26 cellular contexts compared by ENCODE assay signal in genomic region chr7:132202541-132202940, GRCh38.
"Had no signal": no experiment of that assay in that cellular context is flagged by ENCODE, and none has a peak within 500 bp of the region (broad histone marks: within the 10 kb centered on the region; RNA-seq: fewer than 3 reads in every experiment).

No MANE protein-coding gene starts in this region.

- H3K27ac ChIP-seq: heart right ventricle, hepatocyte, pancreas, right atrium auricular region, right lobe of liver, suprapubic skin, thoracic aorta, tibial artery, upper lobe of right lung, uterus had no signal

- ATAC-seq: heart right ventricle; mucosa of descending colon; naive thymus-derived CD4-positive, alpha-beta T cell; natural killer cell treated with Interleukin-12 subunit alpha and Interleukin-12 subunit beta and Interleukin-15 and Interleukin-18, amount 100 ng/mL, for 72 hours; pancreas; right lobe of liver; stimulated activated memory B cell treated with anti-CD40 and anti-IgM and Interleukin-4, amounts not matched to agents 10 μg/mL and 1 μg/mL and 100 μg/mL, for 72 hours; upper lobe of right lung had no signal

- H3K9me3 ChIP-seq: heart right ventricle, left ventricle myocardium inferior, mucosa of descending colon, pancreas, right atrium auricular region, right lobe of liver, suprapubic skin, thoracic aorta, tibial artery, upper lobe of right lung, uterus had no signal

- H3K27ac Mint-ChIP-seq: naive thymus-derived CD4-positive, alpha-beta T cell; natural killer cell treated with Interleukin-12 subunit alpha and Interleukin-12 subunit beta and Interleukin-15 and Interleukin-18, amount 100 ng/mL, for 72 hours; stimulated activated memory B cell treated with anti-CD40 and anti-IgM and Interleukin-4, amounts not matched to agents 10 μg/mL and 1 μg/mL and 100 μg/mL, for 72 hours had no signal

- H2AFZ ChIP-seq: hepatocyte had no signal

- H3K36me3 Mint-ChIP-seq: natural killer cell treated with Interleukin-12 subunit alpha and Interleukin-12 subunit beta and Interleukin-15 and Interleukin-18, amount 100 ng/mL, for 72 hours; stimulated activated memory B cell treated with anti-CD40 and anti-IgM and Interleukin-4, amounts not matched to agents 10 μg/mL and 1 μg/mL and 100 μg/mL, for 72 hours had no signal

- H3K4me3 Mint-ChIP-seq: naive thymus-derived CD4-positive, alpha-beta T cell; natural killer cell treated with Interleukin-12 subunit alpha and Interleukin-12 subunit beta and Interleukin-15 and Interleukin-18, amount 100 ng/mL, for 72 hours; stimulated activated memory B cell treated with anti-CD40 and anti-IgM and Interleukin-4, amounts not matched to agents 10 μg/mL and 1 μg/mL and 100 μg/mL, for 72 hours had no signal

- H3K9me3 Mint-ChIP-seq: natural killer cell treated with Interleukin-12 subunit alpha and Interleukin-12 subunit beta and Interleukin-15 and Interleukin-18, amount 100 ng/mL, for 72 hours; stimulated activated memory B cell treated with anti-CD40 and anti-IgM and Interleukin-4, amounts not matched to agents 10 μg/mL and 1 μg/mL and 100 μg/mL, for 72 hours had no signal

- H3K27me3 ChIP-seq: heart right ventricle, hepatocyte, pancreas, right atrium auricular region, right lobe of liver, suprapubic skin, tibial artery, upper lobe of right lung, uterus had no signal

- H3K4me3 ChIP-seq: heart right ventricle, hepatocyte, left ventricle myocardium inferior, lung, mucosa of descending colon, pancreas, right atrium auricular region, right lobe of liver, smooth muscle cell, suprapubic skin, thoracic aorta, tibial artery, upper lobe of right lung, uterus had no signal

- H3K36me3 ChIP-seq: pancreas, right atrium auricular region, right lobe of liver, suprapubic skin, thoracic aorta, upper lobe of right lung, uterus had no signal

- H3K4me2 ChIP-seq: hepatocyte, smooth muscle cell had no signal

- H3K4me1 Mint-ChIP-seq: stimulated activated memory B cell treated with anti-CD40 and anti-IgM and Interleukin-4, amounts not matched to agents 10 μg/mL and 1 μg/mL and 100 μg/mL, for 72 hours had no signal

- H3K4me1 ChIP-seq: pancreas, right lobe of liver, suprapubic skin, tibial artery, upper lobe of right lung, uterus had no signal

- DNase-seq: heart right ventricle; islet precursor cell; left ventricle myocardium inferior; midbrain; mucosa of descending colon; naive thymus-derived CD4-positive, alpha-beta T cell; nucleus accumbens; pancreas; right lobe of liver; stimulated activated CD4-positive, alpha-beta T cell treated with anti-CD3 and anti-CD28 coated beads, Interleukin-1b, Interleukin-23, amount 100 ng/mL, for 48 hours; stimulated activated CD4-positive, alpha-beta T cell treated with anti-CD3 and anti-CD28 coated beads, Interleukin-2, amount 100 ng/mL, for 48 hours; stimulated activated CD4-positive, alpha-beta T cell treated with anti-CD3 and anti-CD28 coated beads, Interleukin-4, amount 100 ng/mL, for 4 hours; stimulated activated CD8-positive, alpha-beta memory T cell treated with anti-CD3 and anti-CD28 coated beads, Interleukin-4, amount 100 ng/mL, for 48 hours; stimulated activated naive CD4-positive, alpha-beta T cell treated with Interleukin-2 at 50 U/mL for 16 hours; tibial artery; trophoblast cell; upper lobe of right lung; uterus had no signal
